21 cellular contexts compared by ENCODE assay signal in the genomic region with DNA sequence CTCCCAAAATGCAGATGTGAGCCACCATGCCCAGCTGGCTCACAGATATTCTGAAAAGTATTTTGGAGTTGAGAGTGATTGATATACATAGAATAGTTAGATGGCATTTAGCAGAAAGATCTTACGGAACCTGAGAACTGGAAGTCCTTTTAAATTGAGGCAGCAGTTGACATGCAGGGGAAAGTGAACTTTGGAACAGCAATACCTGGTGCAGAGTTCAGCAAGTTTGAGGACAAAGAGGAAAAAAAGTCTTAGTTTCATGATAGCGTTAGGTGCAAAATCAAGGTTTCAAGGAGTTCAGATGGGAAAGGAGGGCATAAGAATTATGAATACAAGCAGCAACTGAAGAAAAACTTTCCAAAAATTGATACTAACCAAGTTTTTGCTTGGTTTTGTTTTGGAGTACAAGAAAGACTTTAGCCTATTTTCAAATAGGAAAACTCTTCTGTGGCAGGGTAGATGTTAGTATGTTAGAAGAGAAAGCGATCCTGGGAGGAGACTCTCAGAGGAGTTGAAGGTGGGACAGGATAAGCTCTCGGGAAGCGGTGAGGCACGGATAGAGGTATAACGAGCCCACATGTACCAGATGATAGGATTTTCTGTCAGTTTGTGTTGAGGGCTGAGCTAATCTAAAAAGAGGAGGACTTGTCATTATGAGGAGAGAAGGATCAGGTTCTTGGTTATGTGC.
"Had no signal": no experiment of that assay in that cellular context is flagged by ENCODE, and none has a peak within 500 bp of the region (broad histone marks: within the 10 kb centered on the region; RNA-seq: fewer than 3 reads in every experiment).

No MANE protein-coding gene starts in this region.

- H3K9me3 Mint-ChIP-seq: dendritic cell treated with granulocyte-macrophage colony-stimulating factor and Interleukin-4, amounts not matched to agents 40 ng/mL and 50 ng/mL, for 4 days; effector memory CD8-positive, alpha-beta T cell; naive thymus-derived CD4-positive, alpha-beta T cell had no signal

- H3K27me3 ChIP-seq: esophagus muscularis mucosa, gastrocnemius medialis, heart right ventricle, left lung, neutrophil, right atrium auricular region, tibial artery, upper lobe of left lung, uterus had no signal

- DNase-seq: effector memory CD8-positive, alpha-beta T cell; gastrocnemius medialis; heart right ventricle; islet precursor cell; left lung; mesendoderm; naive thymus-derived CD4-positive, alpha-beta T cell; posterior cingulate gyrus; small intestine; stimulated activated CD4-positive, alpha-beta T cell treated with anti-CD3 and anti-CD28 coated beads, Interleukin-12 subunit alpha, Interleukin-12 subunit beta, amount 100 ng/mL, for 4 hours; stimulated activated naive CD4-positive, alpha-beta T cell; tibial artery; upper lobe of left lung; uterus had no signal

- H3K27me3 Mint-ChIP-seq: dendritic cell treated with granulocyte-macrophage colony-stimulating factor and Interleukin-4, amounts not matched to agents 40 ng/mL and 50 ng/mL, for 4 days; effector memory CD8-positive, alpha-beta T cell; naive thymus-derived CD4-positive, alpha-beta T cell had no signal

- H3K9me3 ChIP-seq: esophagus muscularis mucosa, gastrocnemius medialis, heart right ventricle, left lung, neutrophil, right atrium auricular region, tibial artery, upper lobe of left lung, uterus had no signal

- FAIRE-seq: colon had no signal

- H3K36me3 ChIP-seq: uterus had no signal

- H3K4me3 Mint-ChIP-seq: dendritic cell treated with granulocyte-macrophage colony-stimulating factor and Interleukin-4, amounts not matched to agents 40 ng/mL and 50 ng/mL, for 4 days; effector memory CD8-positive, alpha-beta T cell; naive thymus-derived CD4-positive, alpha-beta T cell had no signal

- H3K4me3 ChIP-seq: esophagus muscularis mucosa, gastrocnemius medialis, heart right ventricle, left lung, lung, right atrium auricular region, tibial artery, upper lobe of left lung, uterus had no signal

- H3K27ac ChIP-seq: epithelial cell of prostate, esophagus muscularis mucosa, gastrocnemius medialis, heart right ventricle, left lung, neutrophil, right atrium auricular region, tibial artery, upper lobe of left lung, uterus had no signal

- ATAC-seq: effector memory CD8-positive, alpha-beta T cell; gastrocnemius medialis; heart right ventricle; left lung; naive thymus-derived CD4-positive, alpha-beta T cell had no signal

- H3K4me1 ChIP-seq: esophagus muscularis mucosa, gastrocnemius medialis, heart right ventricle, left lung, right atrium auricular region, tibial artery, upper lobe of left lung, uterus had no signal

- H3K27ac Mint-ChIP-seq: dendritic cell treated with granulocyte-macrophage colony-stimulating factor and Interleukin-4, amounts not matched to agents 40 ng/mL and 50 ng/mL, for 4 days; effector memory CD8-positive, alpha-beta T cell had no signal

- H3K4me1 Mint-ChIP-seq: naive thymus-derived CD4-positive, alpha-beta T cell had no signal
